Comparison of ENCODE assay signal across 8 cellular contexts in genomic region chr1:47436979-47437517, GRCh38. TPM values are rescaled to one million over a fixed set of nuclear protein-coding genes. Genes with fewer than 3 reads are reported as not detected.
DNase-seq lines count a peak whose midpoint lies in the region; ATAC-seq and TF ChIP-seq lines count a peak whose summit lies in the region.

No MANE protein-coding gene starts in this region.

- peaks cover 40% of the 10 kb centered on the region for H3K4me1 Mint-ChIP-seq in CD4-positive, alpha-beta T cell (ENCODE audit: low read depth)

- H3K27me3 Mint-ChIP-seq in CD4-positive, alpha-beta T cell: peaks cover 48% of the 10 kb centered on the region

- peak overlapping the region; percentile 45 to 60 for H3K4me3 ChIP-seq in esophagus (ENCODE audit: low read depth in 1 of 2, low read length in 2 of 2)
- peak overlapping the region; percentile 60 for H3K4me3 ChIP-seq in neural cell (ENCODE audit: low read length)

- no peaks in the 10 kb centered on the region for H3F3A ChIP-seq in neural cell (ENCODE audit: insufficient read depth, low read length, poor library complexity, severe bottlenecking)

- H3K36me3 ChIP-seq in esophagus (ENCODE audit: control insufficient read depth in 2 of 2, insufficient read depth in 2 of 2, low read length in 1 of 2) (no peaks in the 10 kb centered on the region), neural cell (ENCODE audit: insufficient read depth, low read length) (no peaks in the 10 kb centered on the region)

- CTCF ChIA-PET in CD4-positive, alpha-beta T cell (lab: Charles Lee): interaction anchor here (0.7 to 3.6 kb wide), 10 partner anchors 8 to 289 kb away, joined by 3 to 20 read pairs (median 6); partner anchors contain the start of genes CMPK1 and STIL

- H3K36me3 Mint-ChIP-seq in CD4-positive, alpha-beta T cell (ENCODE audit: low read depth): no peaks in the 10 kb centered on the region

- H3K4me2 ChIP-seq in neural cell (ENCODE audit: low read length): no peak overlapping the region

- no peak overlapping the region for H2AFZ ChIP-seq in neural cell (ENCODE audit: low read depth, low read length)

- TF ChIP-seq RAD21 in neural cell (conservative IDR thresholded peaks at IDR 0.05): no peak

- peak overlapping the region; percentile 84 for H3K27ac Mint-ChIP-seq in CD4-positive, alpha-beta T cell

- peak in 1 of 10 experiments; percentile 23 for DNase-seq in CD4-positive, alpha-beta T cell
- DNase-seq in SK-MEL-5 (ENCODE audit: low read depth, low spot score) (peak; percentile 30), cortex of kidney (lab: John Stamatoyannopoulos, UW) (no peak)
- no peak for DNase-seq in stimulated activated CD8-positive, alpha-beta memory T cell treated with anti-CD3 and anti-CD28 coated beads, Interleukin-4, amount 100 ng/mL, for 48 hours

- H3K9me3 Mint-ChIP-seq in CD4-positive, alpha-beta T cell: no peaks in the 10 kb centered on the region

- H3K27ac ChIP-seq in CD4-positive, alpha-beta T cell (ENCODE audit: low read depth, low read length): no peak overlapping the region
- H3K27ac ChIP-seq in esophagus (ENCODE audit: low read depth in 2 of 2, low read length in 1 of 2) (peak overlapping the region; percentile 25 to 73), neural cell (ENCODE audit: low read length) (no peak overlapping the region)

- no peaks in the 10 kb centered on the region for H3K79me2 ChIP-seq in neural cell (replicated peaks; ENCODE audit: insufficient read depth, low read length)

- TF ChIP-seq CTCF in CD4-positive, alpha-beta T cell (IDR thresholded peaks at IDR 0.05): no peak
- TF ChIP-seq CTCF in neural cell (IDR thresholded peaks at IDR 0.05; ENCODE audit: poor library complexity, severe bottlenecking): no peak

- peak overlapping the region; percentile 93 for H3K4me3 Mint-ChIP-seq in CD4-positive, alpha-beta T cell

- H3K9ac ChIP-seq in neural cell (ENCODE audit: low read length): no peak overlapping the region

- intact Hi-C loops in CD4-positive, alpha-beta T cell (cut with DNase I, micrococcal nuclease): loop anchor here (5.0 to 10.0 kb wide), 4 partner anchors 122 to 712 kb away; partner anchors contain the start of gene STIL (in 2 of the 2)

- H3K9me2 ChIP-seq in neural cell (ENCODE audit: insufficient read depth, low read length): no peaks in the 10 kb centered on the region

- peaks cover 12 to 17% of the 10 kb centered on the region in 2 donors for H3K4me1 ChIP-seq in esophagus (ENCODE audit: control insufficient read depth in 2 of 2, insufficient read depth in 2 of 2, low read length in 1 of 2)

- POLR2A ChIA-PET in CD4-positive, alpha-beta T cell (lab: Charles Lee): interaction anchor here (1.0 to 1.3 kb wide), 4 partner anchors 13 to 833 kb away, joined by 3 to 8 read pairs (median 4); partner anchors contain the start of genes MKNK1 and STIL

- TF ChIP-seq EP300 in neural cell (conservative IDR thresholded peaks at IDR 0.05; ENCODE audit: poor library complexity, severe bottlenecking): no peak

- 0 to 1% methylated on average over 44 to 55 of the region's 55 CpGs for WGBS in esophagus, 2 donors

- peak; percentile 16 for ATAC-seq in CD4-positive, alpha-beta T cell (ENCODE audit: poor library complexity)
- ATAC-seq in GM18868 (IDR thresholded peaks at IDR 0.05; ENCODE audit: unreplicated experiment) (peak; percentile 19), HG03064 (IDR thresholded peaks at IDR 0.05; ENCODE audit: low read depth, unreplicated experiment) (peak; percentile 28)

- no peaks in the 10 kb centered on the region for H4K20me1 ChIP-seq in neural cell (ENCODE audit: insufficient read depth)

- H3K27me3 ChIP-seq in CD4-positive, alpha-beta T cell (ENCODE audit: control insufficient read depth, insufficient read depth, low read length): peaks cover 49% of the 10 kb centered on the region
- H3K27me3 ChIP-seq in esophagus (ENCODE audit: control insufficient read depth in 1 of 2, insufficient read depth in 2 of 2, low read length in 2 of 2): peaks cover 4 to 32% of the 10 kb centered on the region in 2 donors
- H3K27me3 ChIP-seq in neural cell (ENCODE audit: insufficient read depth, low read depth, low read length): peaks cover 99% of the 10 kb centered on the region

- in situ Hi-C loops in SK-MEL-5 (cut with HindIII; ENCODE audit: low pct_unique_long_range_greater_than_20kb, low sequenced_read_pairs): no loop called here

- no peaks in the 10 kb centered on the region for H3K9me3 ChIP-seq in CD4-positive, alpha-beta T cell (ENCODE audit: control insufficient read depth, low read length)
- H3K9me3 ChIP-seq in esophagus (ENCODE audit: control insufficient read depth in 2 of 2, insufficient read depth in 1 of 2, low read depth in 1 of 2, low read length in 1 of 2): no peaks in the 10 kb centered on the region
- H3K9me3 ChIP-seq in neural cell (ENCODE audit: low read length): no peaks in the 10 kb centered on the region

TF ChIP-seq in neural cell, 6 proteins besides CTCF, POLR2A, EP300 and RAD21:
- TF ChIP-seq EZH2 (IDR thresholded peaks at IDR 0.05; ENCODE audit: borderline replicate concordance, insufficient read depth, low read length, poor library complexity, severe bottlenecking): no peak
- TF ChIP-seq MXI1 (conservative IDR thresholded peaks at IDR 0.05; ENCODE audit: poor library complexity, severe bottlenecking): no peak
- no peak for TF ChIP-seq TAF1 (IDR thresholded peaks at IDR 0.05; ENCODE audit: low read depth)
- peak; percentile 65 for TF ChIP-seq POLR2AphosphoS5 (IDR thresholded peaks at IDR 0.05)
- TF ChIP-seq REST (IDR thresholded peaks at IDR 0.05; ENCODE audit: borderline replicate concordance): no peak

RNA-seq across cellular contexts. Expression of gene FOXD2, which starts 0.8 kb away (rescaled TPM):
- under 1 TPM; 0.22 to 0.34 TPM for total RNA-seq in CD4-positive, alpha-beta T cell
- total RNA-seq in SK-MEL-5 (2014; rRNA removed; shearing (Covaris generic)): 0.79 and 1.0 TPM in 2 replicates
- polyA plus RNA-seq in SK-MEL-5 (2015; cell fraction: cytosol; rRNA removed): 2.3 and 3.1 TPM in 2 replicates
- 0.72 and 1.8 TPM in 2 replicates for polyA plus RNA-seq in SK-MEL-5 (2015; cell fraction: nucleus; rRNA removed)
- polyA plus RNA-seq in esophagus (under 1 TPM in 1 of 2 donors, not detected in 1; 0.01 TPM), neural cell (0.06 TPM in 1 of 2 replicates, not detected in the other)
- polyA minus RNA-seq in neural cell: not detected in 2 replicates

RNA-seq across cellular contexts. Expression of gene FOXE3, which starts 21.0 kb away (rescaled TPM):
- total RNA-seq in CD4-positive, alpha-beta T cell: not detected
- total RNA-seq in SK-MEL-5 (2014; rRNA removed; shearing (Covaris generic)): not detected in 2 replicates
- not detected in 2 replicates for polyA plus RNA-seq in SK-MEL-5 (2015; cell fraction: cytosol; rRNA removed)
- not detected in 2 replicates for polyA plus RNA-seq in SK-MEL-5 (2015; cell fraction: nucleus; rRNA removed)
- polyA plus RNA-seq in esophagus (not detected), neural cell (0.18 TPM in 1 of 2 replicates, not detected in the other)
- 0.23 TPM in 1 of 2 replicates, not detected in the other for polyA minus RNA-seq in neural cell

Comparison
In these comparisons a context has a peak if more than half of its experiments do, and no peak if none do; other contexts are left out.
1. H3K27ac ChIP-seq: peak in esophagus (2 of 2); none in CD4-positive, alpha-beta T cell (single experiment) and neural cell (single experiment).
2. Peak in every context shown above with its lines, with median percentiles within 50 percentile points of each other: ATAC-seq.